In the genomic region with DNA sequence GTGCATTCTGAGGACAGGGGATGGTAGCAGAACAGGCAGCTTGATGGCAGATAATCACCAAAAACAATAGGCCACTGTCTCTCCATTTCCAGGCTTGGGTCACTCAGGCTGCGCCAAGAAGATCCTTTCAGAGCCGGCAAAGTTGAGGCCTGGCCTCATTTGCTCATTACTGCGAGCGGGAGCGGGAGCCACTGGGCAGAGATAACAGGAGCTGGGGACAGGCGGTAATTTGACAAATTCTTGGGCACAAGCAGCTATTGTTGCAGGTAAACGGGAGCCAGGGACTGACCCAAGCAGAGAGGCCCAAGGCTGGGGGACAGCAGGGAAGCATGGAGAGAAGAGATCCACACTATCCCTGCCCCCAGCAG, we compare ENCODE assay signal across 18 cellular contexts. TPM values are rescaled to one million over a fixed set of nuclear protein-coding genes. Genes with fewer than 3 reads are reported as not detected.
DNase-seq lines count a peak whose midpoint lies in the region; FAIRE-seq and TF ChIP-seq lines count a peak whose summit lies in the region.
"Had no signal": no experiment of that assay in that cellular context is flagged by ENCODE, and none has a peak within 500 bp of the region (broad histone marks: within the 10 kb centered on the region; RNA-seq: fewer than 3 reads in every experiment).

No MANE protein-coding gene starts in this region.

- intact Hi-C loops in activated CD4-positive, alpha-beta T cell treated with anti-CD3 and anti-CD28 coated beads, Interleukin-2, amount 10 ng/mL, durations not matched to agents 24 days and 14 days (cut with micrococcal nuclease), result no loop called here

- H3K36me3 Mint-ChIP-seq in CD8-positive, alpha-beta memory T cell, result no peaks in the 10 kb centered on the region
- no peaks in the 10 kb centered on the region for H3K36me3 Mint-ChIP-seq in osteocyte (ENCODE audit: unreplicated experiment)
- H3K36me3 Mint-ChIP-seq in activated CD4-positive, alpha-beta T cell treated with anti-CD3 and anti-CD28 coated beads, Interleukin-2, amount 10 ng/mL, durations not matched to agents 24 days and 14 days (ENCODE audit: low read depth), result no peaks in the 10 kb centered on the region
- H3K36me3 Mint-ChIP-seq: activated naive CD8-positive, alpha-beta T cell treated with anti-CD3 and anti-CD28 coated beads for 36 hours had no signal

- H3K4me3 ChIP-seq in CD8-positive, alpha-beta memory T cell (ENCODE audit: low read length), result no peak overlapping the region
- H3K4me3 ChIP-seq in WERI-Rb-1 (ENCODE audit: low read depth, low read length) (peak overlapping the region; percentile 69), iPS-18a (ENCODE audit: low read length) (peak overlapping the region; percentile 75), Peyer's patch (no peak overlapping the region)
- H3K4me3 ChIP-seq in effector memory CD4-positive, alpha-beta T cell (ENCODE audit: insufficient read depth, low read depth, low read length, poor library complexity, severe bottlenecking), result no peak overlapping the region
- H3K4me3 ChIP-seq: skin epidermis had no signal

- peak overlapping the region in 6 of 7 donors; percentile 21 to 88 (median 44) for H3K4me3 Mint-ChIP-seq in CD8-positive, alpha-beta memory T cell
- H3K4me3 Mint-ChIP-seq in osteocyte (ENCODE audit: unreplicated experiment), result peak overlapping the region; percentile 51
- no peak overlapping the region for H3K4me3 Mint-ChIP-seq in activated CD4-positive, alpha-beta T cell treated with anti-CD3 and anti-CD28 coated beads, Interleukin-2, amount 10 ng/mL, durations not matched to agents 24 days and 14 days

- peaks cover 67 to 84% of the 10 kb centered on the region in 2 donors for H3K27me3 Mint-ChIP-seq in CD8-positive, alpha-beta memory T cell
- H3K27me3 Mint-ChIP-seq in osteocyte (ENCODE audit: unreplicated experiment), result peaks cover 45% of the 10 kb centered on the region
- peaks cover 79% of the 10 kb centered on the region for H3K27me3 Mint-ChIP-seq in activated CD4-positive, alpha-beta T cell treated with anti-CD3 and anti-CD28 coated beads, Interleukin-2, amount 10 ng/mL, durations not matched to agents 24 days and 14 days

- POLR2A ChIA-PET in CD8-positive, alpha-beta memory T cell (lab: Charles Lee), result no interaction called here

- FAIRE-seq in D721Med (lab: Jason Lieb, UNC), result no peak

- H3K27ac Mint-ChIP-seq in CD8-positive, alpha-beta memory T cell, result peak overlapping the region in 1 of 8 donors; percentile 14
- H3K27ac Mint-ChIP-seq in osteocyte (ENCODE audit: unreplicated experiment), result no peak overlapping the region
- H3K27ac Mint-ChIP-seq in activated CD4-positive, alpha-beta T cell treated with anti-CD3 and anti-CD28 coated beads, Interleukin-2, amount 10 ng/mL, durations not matched to agents 24 days and 14 days, result no peak overlapping the region
- H3K27ac Mint-ChIP-seq: activated naive CD8-positive, alpha-beta T cell treated with anti-CD3 and anti-CD28 coated beads for 36 hours; stimulated activated naive CD8-positive, alpha-beta T cell treated with anti-CD3 and anti-CD28 coated beads, Interleukin-15, Interleukin-2, amounts not matched to agents 100 ng/mL and 50 ng/mL, for 24 hours had no signal

- peaks cover 5% of the 10 kb centered on the region for H3K4me1 ChIP-seq in CD8-positive, alpha-beta memory T cell (ENCODE audit: insufficient read depth, low read length)
- H3K4me1 ChIP-seq in iPS-18a (ENCODE audit: control insufficient read depth, low read depth, low read length) (peaks cover 45% of the 10 kb centered on the region), Peyer's patch (peaks cover 0 to 57% (median 9%) of the 10 kb centered on the region in 4 donors)
- peaks cover 17% of the 10 kb centered on the region for H3K4me1 ChIP-seq in effector memory CD4-positive, alpha-beta T cell (ENCODE audit: control insufficient read depth, insufficient read depth, low read length, poor library complexity, severe bottlenecking)

- peaks cover 8 to 27% (median 20%) of the 10 kb centered on the region in 3 donors for H3K4me1 Mint-ChIP-seq in CD8-positive, alpha-beta memory T cell
- peaks cover 23% of the 10 kb centered on the region for H3K4me1 Mint-ChIP-seq in osteocyte (ENCODE audit: unreplicated experiment)
- peaks cover 12% of the 10 kb centered on the region for H3K4me1 Mint-ChIP-seq in activated CD4-positive, alpha-beta T cell treated with anti-CD3 and anti-CD28 coated beads, Interleukin-2, amount 10 ng/mL, durations not matched to agents 24 days and 14 days

- no peak overlapping the region for H3K9ac ChIP-seq in iPS-18a (ENCODE audit: low read length)

- H3K27ac ChIP-seq in CD8-positive, alpha-beta memory T cell (ENCODE audit: low read depth, low read length), result no peak overlapping the region
- H3K27ac ChIP-seq in WERI-Rb-1 (peak overlapping the region; percentile 95), iPS-18a (ENCODE audit: low read length) (no peak overlapping the region), Peyer's patch (peak overlapping the region in 1 of 4 donors; percentile 61)
- H3K27ac ChIP-seq in effector memory CD4-positive, alpha-beta T cell (ENCODE audit: insufficient read depth, low read length, poor library complexity, severe bottlenecking), result no peak overlapping the region
- H3K27ac ChIP-seq: epithelial cell of prostate, skin epidermis, VCaP had no signal

- TF ChIP-seq CTCF in WERI-Rb-1 (IDR thresholded peaks at IDR 0.05; ENCODE audit: low read depth, low read length) (no peak), osteocyte (IDR thresholded peaks at IDR 0.05) (no peak), Peyer's patch (IDR thresholded peaks at IDR 0.05) (no peak), D721Med (IDR thresholded peaks at IDR 0.05; ENCODE audit: insufficient read depth, missing control alignments) (no peak)

- no peak for TF ChIP-seq POLR2A in Peyer's patch (IDR thresholded peaks at IDR 0.05)

- no peaks in the 10 kb centered on the region for H3K9me3 Mint-ChIP-seq in CD8-positive, alpha-beta memory T cell
- no peaks in the 10 kb centered on the region for H3K9me3 Mint-ChIP-seq in osteocyte (ENCODE audit: unreplicated experiment)
- H3K9me3 Mint-ChIP-seq in activated CD4-positive, alpha-beta T cell treated with anti-CD3 and anti-CD28 coated beads, Interleukin-2, amount 10 ng/mL, durations not matched to agents 24 days and 14 days, result no peaks in the 10 kb centered on the region
- H3K9me3 Mint-ChIP-seq: activated naive CD8-positive, alpha-beta T cell treated with anti-CD3 and anti-CD28 coated beads for 36 hours; stimulated activated naive CD8-positive, alpha-beta T cell treated with anti-CD3 and anti-CD28 coated beads, Interleukin-15, Interleukin-2, amounts not matched to agents 100 ng/mL and 50 ng/mL, for 24 hours had no signal

- H3K9me3 ChIP-seq in CD8-positive, alpha-beta memory T cell (ENCODE audit: low read length), result no peaks in the 10 kb centered on the region
- H3K9me3 ChIP-seq in WERI-Rb-1 (ENCODE audit: severe bottlenecking) (no peaks in the 10 kb centered on the region), iPS-18a (ENCODE audit: control insufficient read depth, low read depth, low read length) (no peaks in the 10 kb centered on the region), Peyer's patch (no peaks in the 10 kb centered on the region)
- no peaks in the 10 kb centered on the region for H3K9me3 ChIP-seq in effector memory CD4-positive, alpha-beta T cell (ENCODE audit: control insufficient read depth, low read length)

- peaks cover 49% of the 10 kb centered on the region for H3K27me3 ChIP-seq in CD8-positive, alpha-beta memory T cell (ENCODE audit: insufficient read depth, low read length, poor library complexity, severe bottlenecking)
- H3K27me3 ChIP-seq in WERI-Rb-1 (ENCODE audit: insufficient read depth, low read depth, severe bottlenecking) (no peaks in the 10 kb centered on the region), iPS-18a (ENCODE audit: control insufficient read depth, insufficient read depth, low read length) (peaks cover 7% of the 10 kb centered on the region), Peyer's patch (peaks cover 0 to 20% of the 10 kb centered on the region in 2 donors)
- H3K27me3 ChIP-seq in effector memory CD4-positive, alpha-beta T cell (replicated peaks; ENCODE audit: control insufficient read depth, insufficient read depth, low read length, poor library complexity, severe bottlenecking), result peaks cover 54% of the 10 kb centered on the region

- H3K36me3 ChIP-seq in CD8-positive, alpha-beta memory T cell (ENCODE audit: insufficient read depth, low read length), result no peaks in the 10 kb centered on the region
- H3K36me3 ChIP-seq in WERI-Rb-1 (peaks cover 59% of the 10 kb centered on the region), iPS-18a (ENCODE audit: control insufficient read depth, low read depth, low read length) (peaks cover 22% of the 10 kb centered on the region), Peyer's patch (no peaks in the 10 kb centered on the region)
- no peaks in the 10 kb centered on the region for H3K36me3 ChIP-seq in effector memory CD4-positive, alpha-beta T cell (ENCODE audit: control insufficient read depth, insufficient read depth, low read length)

- no peak for DNase-seq in CD8-positive, alpha-beta memory T cell
- DNase-seq in WERI-Rb-1, result no peak
- DNase-seq in osteocyte (ENCODE audit: extremely low spot score, unreplicated experiment), result no peak
- no peak for DNase-seq in Peyer's patch
- DNase-seq in D721Med (ENCODE audit: insufficient read length, low spot score), result no peak
- DNase-seq in effector memory CD4-positive, alpha-beta T cell, result no peak
- DNase-seq in activated CD4-positive, alpha-beta T cell treated with anti-CD3 and anti-CD28 coated beads, Interleukin-2, amount 10 ng/mL, durations not matched to agents 24 days and 14 days, result no peak
- DNase-seq: activated naive CD8-positive, alpha-beta T cell treated with anti-CD3 and anti-CD28 coated beads for 36 hours; left cardiac atrium; PC-3 had no signal

- CTCF ChIA-PET in CD8-positive, alpha-beta memory T cell (lab: Charles Lee), result interaction anchor here (0.7 to 2.6 kb wide), 6 partner anchors 10 to 342 kb away, joined by 3 to 7 read pairs (median 3); no protein-coding TSS in a partner anchor

RNA-seq across cellular contexts. Expression of a gene that starts 2.1 kb away (rescaled TPM):
- total RNA-seq in CD8-positive, alpha-beta memory T cell, result under 1 TPM; 0.22 TPM
- polyA plus RNA-seq in CD8-positive, alpha-beta memory T cell, result not detected
- total RNA-seq in osteocyte (1.0 and 1.3 TPM in 2 replicates), Peyer's patch (1 to 10 TPM; 1.6 to 5.8 (median 4.2) TPM)
- total RNA-seq in activated CD4-positive, alpha-beta T cell treated with anti-CD3 and anti-CD28 coated beads, Interleukin-2, amount 10 ng/mL, durations not matched to agents 24 days and 14 days, result 0.33 and 0.79 TPM in 2 replicates
- total RNA-seq: glomerular endothelial cell, PC-3 had no signal

RNA-seq across cellular contexts. Expression of a gene that starts 39.3 kb away (rescaled TPM):
- not detected for total RNA-seq in CD8-positive, alpha-beta memory T cell
- not detected for polyA plus RNA-seq in CD8-positive, alpha-beta memory T cell
- total RNA-seq in osteocyte (0.67 and 1.2 TPM in 2 replicates), Peyer's patch (not detected)
- not detected in 2 replicates for total RNA-seq in activated CD4-positive, alpha-beta T cell treated with anti-CD3 and anti-CD28 coated beads, Interleukin-2, amount 10 ng/mL, durations not matched to agents 24 days and 14 days
- total RNA-seq: activated naive CD8-positive, alpha-beta T cell treated with anti-CD3 and anti-CD28 coated beads for 36 hours; glomerular endothelial cell; left cardiac atrium; myocyte; NCI-H460; PC-3 had no signal

Comparison
In these comparisons a context has a peak if more than half of its experiments do, and no peak if none do; other contexts are left out.
1. H3K4me3 ChIP-seq: peak in WERI-Rb-1 (single experiment) and iPS-18a (single experiment); none in CD8-positive, alpha-beta memory T cell (single experiment), Peyer's patch (0 of 4) and effector memory CD4-positive, alpha-beta T cell (single experiment).